20 cellular contexts compared by ENCODE assay signal in the genomic region with DNA sequence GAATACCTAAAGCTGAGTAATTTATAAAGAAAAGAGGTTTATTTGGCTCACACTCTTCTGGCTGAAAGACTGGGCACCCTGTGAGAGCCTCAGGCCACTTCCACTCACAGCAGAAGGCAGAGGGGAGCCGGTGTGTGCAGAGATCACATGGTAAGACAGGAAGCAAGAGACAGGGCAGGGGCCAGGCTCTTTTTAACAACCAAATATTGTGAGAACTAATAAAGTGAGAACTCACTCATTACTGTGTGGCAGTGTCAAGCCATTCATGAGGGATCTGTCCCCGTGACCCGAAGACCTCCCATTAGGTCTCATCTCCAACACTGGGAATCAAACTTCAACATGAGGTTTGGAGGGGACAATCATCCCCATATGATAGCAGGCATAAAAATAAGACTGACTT.
A peak's percentile ranks its signal among the peaks of the same experiment; 100 is the strongest.
DNase-seq lines count a peak whose midpoint lies in the region; ATAC-seq and TF ChIP-seq lines count a peak whose summit lies in the region.
"Had no signal": no experiment of that assay in that cellular context is flagged by ENCODE, and none has a peak within 500 bp of the region (broad histone marks: within the 10 kb centered on the region; RNA-seq: fewer than 3 reads in every experiment).

No MANE protein-coding gene starts in this region.

- H3K4me3 ChIP-seq in upper lobe of right lung = no peak overlapping the region
- H3K4me3 ChIP-seq: A549; BLaER1 treated with 17β-estradiol and CSF1 and Interleukin-3, amounts not matched to agents 10 nM and 100 nM had no signal

- H3K27ac Mint-ChIP-seq in activated CD4-positive, alpha-beta T cell treated with anti-CD3 and anti-CD28 coated beads, Interleukin-2, amount 10 ng/mL, durations not matched to agents 24 days and 14 days = no peak overlapping the region
- H3K27ac Mint-ChIP-seq: B cell; CD4-positive, alpha-beta T cell; CD8-positive, alpha-beta T cell had no signal

- H3K9me3 Mint-ChIP-seq in activated CD4-positive, alpha-beta T cell treated with anti-CD3 and anti-CD28 coated beads, Interleukin-2, amount 10 ng/mL, durations not matched to agents 24 days and 14 days = no peaks in the 10 kb centered on the region

- H3K4me1 Mint-ChIP-seq in activated CD4-positive, alpha-beta T cell treated with anti-CD3 and anti-CD28 coated beads, Interleukin-2, amount 10 ng/mL, durations not matched to agents 24 days and 14 days = no peaks in the 10 kb centered on the region
- H3K4me1 Mint-ChIP-seq: B cell had no signal

- peaks cover 14% of the 10 kb centered on the region for H3K27me3 Mint-ChIP-seq in activated CD4-positive, alpha-beta T cell treated with anti-CD3 and anti-CD28 coated beads, Interleukin-2, amount 10 ng/mL, durations not matched to agents 24 days and 14 days

- H3K9me3 ChIP-seq in upper lobe of right lung = peaks cover 12% of the 10 kb centered on the region

- no peaks in the 10 kb centered on the region for H3K4me1 ChIP-seq in upper lobe of right lung
- H3K4me1 ChIP-seq: A549; BLaER1 treated with 17β-estradiol and CSF1 and Interleukin-3, amounts not matched to agents 10 nM and 100 nM; Caco-2 had no signal

- H3K4me3 Mint-ChIP-seq in activated CD4-positive, alpha-beta T cell treated with anti-CD3 and anti-CD28 coated beads, Interleukin-2, amount 10 ng/mL, durations not matched to agents 24 days and 14 days = no peak overlapping the region
- H3K4me3 Mint-ChIP-seq: B cell; CD4-positive, alpha-beta T cell; CD8-positive, alpha-beta T cell had no signal

- no peaks in the 10 kb centered on the region for H3K36me3 Mint-ChIP-seq in activated CD4-positive, alpha-beta T cell treated with anti-CD3 and anti-CD28 coated beads, Interleukin-2, amount 10 ng/mL, durations not matched to agents 24 days and 14 days (ENCODE audit: low read depth)
- H3K36me3 Mint-ChIP-seq: CD8-positive, alpha-beta T cell had no signal

- TF ChIP-seq CTCF in upper lobe of right lung (IDR thresholded peaks at IDR 0.05) = no peak

- peak; percentile 37 for DNase-seq in activated CD4-positive, alpha-beta T cell treated with anti-CD3 and anti-CD28 coated beads, Interleukin-2, amount 10 ng/mL, durations not matched to agents 24 days and 14 days
- DNase-seq in activated CD4-positive, alpha-beta T cell treated with anti-CD3 and anti-CD28 coated beads, Interleukin-2, amount 50 U/mL, for 4 hours = no peak
- peak; percentile 5 for DNase-seq in Right ventricle myocardium superior
- DNase-seq in left cardiac atrium = no peak
- DNase-seq in mesenteric fat pad (ENCODE audit: low spot score) = peak; percentile 43
- peak; percentile 8 for DNase-seq in ureter (ENCODE audit: low spot score)
- no peak for DNase-seq in Kasumi-1 (lab: John Stamatoyannopoulos, UW)
- DNase-seq in upper lobe of right lung = no peak
- DNase-seq: AML-193; Caco-2; Calu3; CD4-positive, alpha-beta T cell; CD8-positive, alpha-beta T cell; DMS79 treated with DMSO at 0.1 percent for 48 hours; GF-D8 had no signal

- no peaks in the 10 kb centered on the region for H3K36me3 ChIP-seq in upper lobe of right lung
- H3K36me3 ChIP-seq: BLaER1 treated with 17β-estradiol and CSF1 and Interleukin-3, amounts not matched to agents 10 nM and 100 nM had no signal

- no peak overlapping the region for H3K27ac ChIP-seq in upper lobe of right lung
- H3K27ac ChIP-seq: 22Rv1; A549; BLaER1 treated with 17β-estradiol and CSF1 and Interleukin-3, amounts not matched to agents 10 nM and 100 nM; C4-2B had no signal

- H3K27me3 ChIP-seq in upper lobe of right lung = no peaks in the 10 kb centered on the region
- H3K27me3 ChIP-seq: BLaER1 treated with 17β-estradiol and CSF1 and Interleukin-3, amounts not matched to agents 10 nM and 100 nM had no signal

- ATAC-seq in Right ventricle myocardium superior (ENCODE audit: poor library complexity) (no peak), left cardiac atrium (no peak), upper lobe of right lung (no peak)
- ATAC-seq: A549; CD8-positive, alpha-beta T cell had no signal

- intact Hi-C loops in activated CD4-positive, alpha-beta T cell treated with anti-CD3 and anti-CD28 coated beads, Interleukin-2, amount 10 ng/mL, durations not matched to agents 24 days and 14 days (cut with micrococcal nuclease) = no loop called here
- intact Hi-C loops in Right ventricle myocardium superior (cut with DNase I) (no loop called here), left cardiac atrium (cut with DNase I) (no loop called here), upper lobe of right lung (cut with DNase I) (no loop called here)

Comparison
In these comparisons a context has a peak if more than half of its experiments do, and no peak if none do; other contexts are left out.
1. DNase-seq: peak in activated CD4-positive, alpha-beta T cell treated with anti-CD3 and anti-CD28 coated beads, Interleukin-2, amount 10 ng/mL, durations not matched to agents 24 days and 14 days (single experiment), Right ventricle myocardium superior (single experiment), mesenteric fat pad (single experiment) and ureter (single experiment); none in activated CD4-positive, alpha-beta T cell treated with anti-CD3 and anti-CD28 coated beads, Interleukin-2, amount 50 U/mL, for 4 hours (0 of 2), left cardiac atrium (single experiment), Kasumi-1 (0 of 2) and upper lobe of right lung (single experiment).